ENCODE assay signal across 8 cellular contexts in genomic region chr13:21297452-21297851, GRCh38.
DNase-seq lines count a peak whose midpoint lies in the region; ATAC-seq and TF ChIP-seq lines count a peak whose summit lies in the region.

No MANE protein-coding gene starts in this region.

- H3K9me3 Mint-ChIP-seq in activated CD8-positive, alpha-beta memory T cell treated with anti-CD3 and anti-CD28 coated beads, Interleukin-2, amount 10 ng/mL, durations not matched to agents 7 days and 5 days (ENCODE audit: low read depth), result no peaks in the 10 kb centered on the region
- H3K9me3 Mint-ChIP-seq in endothelial cell (ENCODE audit: unreplicated experiment) (no peaks in the 10 kb centered on the region), progenitor cell of endocrine pancreas (ENCODE audit: low read depth) (no peaks in the 10 kb centered on the region)

- H3K27ac ChIP-seq in PC-3 (ENCODE audit: low read length), result no peak overlapping the region

- no peaks in the 10 kb centered on the region for H3F3A ChIP-seq in PC-3 (ENCODE audit: low read length, unreplicated experiment)

- peaks cover 19% of the 10 kb centered on the region for H3K79me2 ChIP-seq in PC-3 (ENCODE audit: low read length)

- peak overlapping the region; percentile 82 for H3K4me3 Mint-ChIP-seq in activated CD8-positive, alpha-beta memory T cell treated with anti-CD3 and anti-CD28 coated beads, Interleukin-2, amount 10 ng/mL, durations not matched to agents 7 days and 5 days
- peak overlapping the region; percentile 95 for H3K4me3 Mint-ChIP-seq in endothelial cell (ENCODE audit: unreplicated experiment)
- H3K4me3 Mint-ChIP-seq in progenitor cell of endocrine pancreas (ENCODE audit: low read depth), result peak overlapping the region; percentile 85

- H3K27me3 Mint-ChIP-seq in activated CD8-positive, alpha-beta memory T cell treated with anti-CD3 and anti-CD28 coated beads, Interleukin-2, amount 10 ng/mL, durations not matched to agents 7 days and 5 days, result no peaks in the 10 kb centered on the region
- H3K27me3 Mint-ChIP-seq in endothelial cell (ENCODE audit: unreplicated experiment), result peaks cover 6% of the 10 kb centered on the region
- no peaks in the 10 kb centered on the region for H3K27me3 Mint-ChIP-seq in progenitor cell of endocrine pancreas

- peak overlapping the region; percentile 78 for H3K4me2 ChIP-seq in PC-3 (ENCODE audit: low read length)

- H3K36me3 Mint-ChIP-seq in activated CD8-positive, alpha-beta memory T cell treated with anti-CD3 and anti-CD28 coated beads, Interleukin-2, amount 10 ng/mL, durations not matched to agents 7 days and 5 days, result peaks cover under 1% of the 10 kb centered on the region
- H3K36me3 Mint-ChIP-seq in endothelial cell (ENCODE audit: low read depth, unreplicated experiment) (no peaks in the 10 kb centered on the region), progenitor cell of endocrine pancreas (ENCODE audit: insufficient read depth) (no peaks in the 10 kb centered on the region)

- H3K4me1 Mint-ChIP-seq in activated CD8-positive, alpha-beta memory T cell treated with anti-CD3 and anti-CD28 coated beads, Interleukin-2, amount 10 ng/mL, durations not matched to agents 7 days and 5 days, result peaks cover 26% of the 10 kb centered on the region
- peaks cover 16% of the 10 kb centered on the region for H3K4me1 Mint-ChIP-seq in endothelial cell (ENCODE audit: unreplicated experiment)
- peaks cover 16% of the 10 kb centered on the region for H3K4me1 Mint-ChIP-seq in progenitor cell of endocrine pancreas (ENCODE audit: low read depth)

- peak overlapping the region; percentile 86 for H3K4me3 ChIP-seq in PC-3 (ENCODE audit: low read length)

- H3K27me3 ChIP-seq in PC-3 (ENCODE audit: low read length), result no peaks in the 10 kb centered on the region

- DNase-seq in activated CD8-positive, alpha-beta memory T cell treated with anti-CD3 and anti-CD28 coated beads, Interleukin-2, amount 10 ng/mL, durations not matched to agents 7 days and 5 days, result no peak
- no peak for DNase-seq in activated CD8-positive, alpha-beta memory T cell treated with anti-CD3 and anti-CD28 coated beads for 24 hours
- DNase-seq in PC-3, result no peak
- no peak for DNase-seq in endothelial cell (ENCODE audit: low spot score)
- no peak for DNase-seq in progenitor cell of endocrine pancreas (ENCODE audit: low spot score, unreplicated experiment)
- DNase-seq in NCI-H510A (lab: John Stamatoyannopoulos, UW), result no peak
- no peak for DNase-seq in NCI-H2029 (lab: John Stamatoyannopoulos, UW)

- peak overlapping the region; percentile 66 for H3K27ac Mint-ChIP-seq in activated CD8-positive, alpha-beta memory T cell treated with anti-CD3 and anti-CD28 coated beads, Interleukin-2, amount 10 ng/mL, durations not matched to agents 7 days and 5 days
- H3K27ac Mint-ChIP-seq in endothelial cell (ENCODE audit: unreplicated experiment), result peak overlapping the region; percentile 44
- H3K27ac Mint-ChIP-seq in progenitor cell of endocrine pancreas, result peak overlapping the region; percentile 93

- H3K4me1 ChIP-seq in PC-3 (ENCODE audit: insufficient read depth, low read length), result peaks cover 14% of the 10 kb centered on the region

- H3K9me3 ChIP-seq in PC-3 (ENCODE audit: low read length), result no peaks in the 10 kb centered on the region

- H3K9ac ChIP-seq in PC-3 (ENCODE audit: low read length), result 0 out of 2 replicates have a peak overlapping the region, but pooled peaks have one; percentile 10

- POLR2A ChIA-PET in PC-3 (lab: Charles Lee; ENCODE audit: unreplicated experiment), result no interaction called here

- CTCF ChIA-PET in activated CD8-positive, alpha-beta memory T cell treated with anti-CD3 and anti-CD28 coated beads, Interleukin-2, amount 10 ng/mL, durations not matched to agents 7 days and 5 days (lab: Charles Lee), result interaction anchor here (0.6 to 8.0 kb wide), 31 partner anchors 9 to 1498 kb away, joined by 3 to 131 read pairs (median 4); partner anchors contain the start of genes MICU2, MRPL57, SKA3 and ZDHHC20
- CTCF ChIA-PET in PC-3 (lab: Charles Lee), result interaction anchor here (0.7 to 2.1 kb wide), 4 partner anchors 180 to 1272 kb away, joined by 3 to 21 read pairs (median 5); no protein-coding TSS in a partner anchor

- H3K36me3 ChIP-seq in PC-3 (ENCODE audit: low read depth, low read length), result no peaks in the 10 kb centered on the region

- no peak for ATAC-seq in activated CD8-positive, alpha-beta memory T cell treated with anti-CD3 and anti-CD28 coated beads, Interleukin-2, amount 10 ng/mL, durations not matched to agents 7 days and 5 days
- ATAC-seq in PC-3 (no peak), GM18867 (IDR thresholded peaks at IDR 0.05; ENCODE audit: unreplicated experiment) (no peak)

- intact Hi-C loops in PC-3 (cut with micrococcal nuclease), result loop anchor here (1.0 to 5.0 kb wide), 3 partner anchors 160 to 305 kb away; partner anchors contain the start of genes MICU2 and ZDHHC20

- TF ChIP-seq CTCF in PC-3 (conservative IDR thresholded peaks at IDR 0.05; ENCODE audit: low read depth, low read length) (no peak), endothelial cell (IDR thresholded peaks at IDR 0.05; ENCODE audit: unreplicated experiment) (no peak), progenitor cell of endocrine pancreas (IDR thresholded peaks at IDR 0.05; ENCODE audit: unreplicated experiment) (no peak)

- peak overlapping the region; percentile 89 for H2AFZ ChIP-seq in PC-3 (ENCODE audit: low read length)

- H3K9me2 ChIP-seq in PC-3 (replicated peaks; ENCODE audit: low read length), result no peaks in the 10 kb centered on the region

- H4K20me1 ChIP-seq in PC-3 (ENCODE audit: low read length), result no peaks in the 10 kb centered on the region

- no TSS peak for BruUV-seq in PC-3 (replicated peaks; lab: Mats Ljungman, UMichigan)
